ENCODE assay signal across 8 cellular contexts in the genomic region with DNA sequence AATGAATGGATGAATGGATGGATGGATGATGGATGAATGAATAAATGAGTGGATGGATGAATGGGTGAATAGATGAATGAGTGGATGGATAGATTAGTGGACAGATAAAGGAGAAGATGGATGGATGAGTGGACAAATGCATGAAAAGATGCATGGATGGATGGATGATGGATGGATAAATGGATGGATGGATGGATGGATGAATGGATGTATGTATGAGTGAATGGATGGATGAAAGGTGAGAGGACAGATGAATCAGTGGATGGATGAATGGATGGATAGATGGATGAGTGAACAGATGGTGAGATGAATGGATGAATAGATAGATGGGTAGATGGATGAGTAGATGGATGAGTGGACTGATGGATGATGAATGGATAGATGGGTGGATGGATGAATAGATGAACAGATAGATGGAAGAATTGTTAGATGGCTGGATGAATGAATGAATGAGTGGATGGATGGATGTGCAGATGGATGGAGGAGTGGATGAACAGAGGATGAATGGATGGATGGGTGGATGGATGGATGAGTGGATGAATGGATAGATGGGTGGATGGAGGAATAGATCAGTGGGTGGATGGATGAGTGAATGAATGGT. TPM values are rescaled to one million over a fixed set of nuclear protein-coding genes. Genes with fewer than 3 reads are reported as not detected.
"Had no signal": no experiment of that assay in that cellular context is flagged by ENCODE, and none has a peak within 500 bp of the region (broad histone marks: within the 10 kb centered on the region; RNA-seq: fewer than 3 reads in every experiment).

No MANE protein-coding gene starts in this region.

- H3K4me2 ChIP-seq: GM23338 had no signal

- H3K9me3 ChIP-seq: HAP-1 had no signal

- DNase-seq: H7, HFFc6, IMR-90, KG1 had no signal

- H2AFZ ChIP-seq: GM23338 had no signal

- H3K4me3 Mint-ChIP-seq: GM23338, HFFc6 had no signal

- H3K27ac ChIP-seq: HL-60 had no signal

- H3K36me3 ChIP-seq: HAP-1 had no signal

- H3K9me3 Mint-ChIP-seq: GM23338, HFFc6 had no signal

- FAIRE-seq: K562 had no signal

- H3K27ac Mint-ChIP-seq: GM23338, HFFc6 had no signal

- H3K4me1 ChIP-seq: HAP-1 had no signal

- H3K4me3 ChIP-seq: GM23338, HAP-1, K562 had no signal

RNA-seq across cellular contexts. Expression of gene KCNJ12, which starts 13.7 kb away (rescaled TPM):
- total RNA-seq: HFFc6 had no signal
- polyA plus RNA-seq: K562 had no signal
